Comparison of ENCODE assay signal across 1 cellular context in the genomic region with DNA sequence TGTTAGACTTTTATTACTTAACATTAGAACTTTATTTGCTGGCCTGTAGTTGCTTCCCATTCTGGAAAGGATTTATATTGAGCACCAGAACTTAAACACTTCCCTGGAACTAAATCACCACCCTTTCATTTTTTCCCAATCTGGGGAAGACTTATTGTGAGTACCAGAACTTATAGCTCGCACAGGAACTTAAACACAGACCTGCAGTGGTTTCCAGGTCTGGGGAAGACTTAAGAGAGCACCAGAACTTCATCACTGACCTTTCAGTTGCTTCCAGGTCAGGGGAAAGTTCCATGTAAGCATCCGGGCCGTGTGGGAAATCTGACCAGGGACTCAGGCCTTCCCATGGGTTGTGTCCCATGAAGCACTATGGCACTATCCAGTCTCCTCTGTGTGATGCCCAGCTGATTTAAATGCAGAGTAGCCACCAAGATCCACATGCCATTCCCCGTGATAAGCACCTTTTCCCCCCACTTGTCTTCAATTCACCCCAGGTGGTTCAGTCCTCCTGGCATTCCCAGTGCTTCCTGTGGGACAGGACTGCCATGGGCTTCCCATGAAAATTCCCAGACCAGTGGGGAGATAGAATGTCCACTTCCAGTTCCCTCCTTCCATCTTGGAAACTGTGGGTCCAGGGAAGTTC.
TF ChIP-seq lines count a peak whose summit lies in the region.

No MANE protein-coding gene starts in this region.

TF ChIP-seq in K562, 482 proteins besides CTCF, POLR2A, EP300 and RAD21 (continued from another document and continues in another):
- TF ChIP-seq, protein P1, sequence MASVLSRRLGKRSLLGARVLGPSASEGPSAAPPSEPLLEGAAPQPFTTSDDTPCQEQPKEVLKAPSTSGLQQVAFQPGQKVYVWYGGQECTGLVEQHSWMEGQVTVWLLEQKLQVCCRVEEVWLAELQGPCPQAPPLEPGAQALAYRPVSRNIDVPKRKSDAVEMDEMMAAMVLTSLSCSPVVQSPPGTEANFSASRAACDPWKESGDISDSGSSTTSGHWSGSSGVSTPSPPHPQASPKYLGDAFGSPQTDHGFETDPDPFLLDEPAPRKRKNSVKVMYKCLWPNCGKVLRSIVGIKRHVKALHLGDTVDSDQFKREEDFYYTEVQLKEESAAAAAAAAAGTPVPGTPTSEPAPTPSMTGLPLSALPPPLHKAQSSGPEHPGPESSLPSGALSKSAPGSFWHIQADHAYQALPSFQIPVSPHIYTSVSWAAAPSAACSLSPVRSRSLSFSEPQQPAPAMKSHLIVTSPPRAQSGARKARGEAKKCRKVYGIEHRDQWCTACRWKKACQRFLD (CRISPR knock-in tag; IDR thresholded peaks at IDR 0.05) = no peak
- TF ChIP-seq NFRKB (IDR thresholded peaks at IDR 0.05; ENCODE audit: low read depth) (no peak), NFATC3 (IDR thresholded peaks at IDR 0.05) (no peak), FIP1L1 (IDR thresholded peaks at IDR 0.05; ENCODE audit: low read depth, low read length, poor library complexity, severe bottlenecking) (no peak), RBM25 (IDR thresholded peaks at IDR 0.05; ENCODE audit: low read depth, low read length, severe bottlenecking) (no peak), FOXP1 (CRISPR knock-in tag; IDR thresholded peaks at IDR 0.05) (no peak), NELFE (IDR thresholded peaks at IDR 0.05; ENCODE audit: insufficient read depth, insufficient read length) (no peak), SMAD3 (CRISPR knock-in tag; conservative IDR thresholded peaks at IDR 0.05) (no peak), ZNF780A (CRISPR knock-in tag; IDR thresholded peaks at IDR 0.05) (no peak), JUN (IDR thresholded peaks at IDR 0.05; ENCODE audit: borderline replicate concordance, low read depth, low read length) (no peak), JUN (CRISPR knock-in tag; IDR thresholded peaks at IDR 0.05; ENCODE audit: borderline replicate concordance) (no peak), HDAC2 (IDR thresholded peaks at IDR 0.05) (no peak), SRSF9 (IDR thresholded peaks at IDR 0.05; ENCODE audit: borderline replicate concordance, low read depth, low read length) (no peak), ESRRA (IDR thresholded peaks at IDR 0.05; ENCODE audit: borderline replicate concordance, low read depth) (no peak), ZNF644 (tag; IDR thresholded peaks at IDR 0.05; ENCODE audit: low read depth) (no peak), ZC3H8 (IDR thresholded peaks at IDR 0.05) (no peak), ATF7 (IDR thresholded peaks at IDR 0.05) (0 out of 2 replicates have a peak, but pooled peaks have one; percentile 29), SIN3A (IDR thresholded peaks at IDR 0.05; ENCODE audit: borderline replicate concordance in 2 of 2, control insufficient read depth in 1 of 2, low read depth in 2 of 2, low read length in 2 of 2) (no peak), SMAD4 (CRISPR knock-in tag; conservative IDR thresholded peaks at IDR 0.05) (no peak), SRSF3 (IDR thresholded peaks at IDR 0.05; ENCODE audit: insufficient read depth, low read length) (no peak), PHF20 (IDR thresholded peaks at IDR 0.05; ENCODE audit: partially characterized antibody) (no peak), SP2 (IDR thresholded peaks at IDR 0.05; ENCODE audit: extremely low read depth, low read depth, low read length, poor library complexity, severe bottlenecking) (no peak), FOS (IDR thresholded peaks at IDR 0.05; ENCODE audit: extremely low read depth, insufficient read length) (no peak), ZNF436 (CRISPR knock-in tag; IDR thresholded peaks at IDR 0.05) (no peak), BHLHE40 (IDR thresholded peaks at IDR 0.05; ENCODE audit: low read length) (no peak), SETDB1 (IDR thresholded peaks at IDR 0.05; ENCODE audit: low read length) (no peak), ILF3 (IDR thresholded peaks at IDR 0.05; ENCODE audit: borderline replicate concordance) (no peak), TBP (optimal IDR thresholded peaks at IDR 0.05; ENCODE audit: low read depth, low read length) (no peak), DDX20 (tag; IDR thresholded peaks at IDR 0.05; ENCODE audit: low read depth) (no peak), LCOR (CRISPR knock-in tag; IDR thresholded peaks at IDR 0.05) (no peak), SP1 (CRISPR knock-in tag; IDR thresholded peaks at IDR 0.05) (no peak), ZEB2 (IDR thresholded peaks at IDR 0.05) (no peak), NBN (IDR thresholded peaks at IDR 0.05; ENCODE audit: low read depth) (no peak), KLF6 (CRISPR knock-in tag; IDR thresholded peaks at IDR 0.05; ENCODE audit: borderline replicate concordance) (no peak), SREBF2 (CRISPR knock-in tag; IDR thresholded peaks at IDR 0.05) (no peak)
- TF ChIP-seq, protein P2, sequence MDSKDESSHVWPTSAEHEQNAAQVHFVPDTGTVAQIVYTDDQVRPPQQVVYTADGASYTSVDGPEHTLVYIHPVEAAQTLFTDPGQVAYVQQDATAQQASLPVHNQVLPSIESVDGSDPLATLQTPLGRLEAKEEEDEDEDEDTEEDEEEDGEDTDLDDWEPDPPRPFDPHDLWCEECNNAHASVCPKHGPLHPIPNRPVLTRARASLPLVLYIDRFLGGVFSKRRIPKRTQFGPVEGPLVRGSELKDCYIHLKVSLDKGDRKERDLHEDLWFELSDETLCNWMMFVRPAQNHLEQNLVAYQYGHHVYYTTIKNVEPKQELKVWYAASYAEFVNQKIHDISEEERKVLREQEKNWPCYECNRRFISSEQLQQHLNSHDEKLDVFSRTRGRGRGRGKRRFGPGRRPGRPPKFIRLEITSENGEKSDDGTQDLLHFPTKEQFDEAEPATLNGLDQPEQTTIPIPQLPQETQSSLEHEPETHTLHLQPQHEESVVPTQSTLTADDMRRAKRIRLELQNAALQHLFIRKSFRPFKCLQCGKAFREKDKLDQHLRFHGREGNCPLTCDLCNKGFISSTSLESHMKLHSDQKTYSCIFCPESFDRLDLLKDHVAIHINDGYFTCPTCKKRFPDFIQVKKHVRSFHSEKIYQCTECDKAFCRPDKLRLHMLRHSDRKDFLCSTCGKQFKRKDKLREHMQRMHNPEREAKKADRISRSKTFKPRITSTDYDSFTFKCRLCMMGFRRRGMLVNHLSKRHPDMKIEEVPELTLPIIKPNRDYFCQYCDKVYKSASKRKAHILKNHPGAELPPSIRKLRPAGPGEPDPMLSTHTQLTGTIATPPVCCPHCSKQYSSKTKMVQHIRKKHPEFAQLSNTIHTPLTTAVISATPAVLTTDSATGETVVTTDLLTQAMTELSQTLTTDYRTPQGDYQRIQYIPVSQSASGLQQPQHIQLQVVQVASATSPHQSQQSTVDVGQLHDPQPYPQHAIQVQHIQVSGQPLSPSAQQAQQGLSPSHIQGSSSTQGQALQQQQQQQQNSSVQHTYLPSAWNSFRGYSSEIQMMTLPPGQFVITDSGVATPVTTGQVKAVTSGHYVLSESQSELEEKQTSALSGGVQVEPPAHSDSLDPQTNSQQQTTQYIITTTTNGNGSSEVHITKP (IDR thresholded peaks at IDR 0.05; ENCODE audit: partially characterized antibody) = peak; percentile 95
- TF ChIP-seq, protein P3, sequence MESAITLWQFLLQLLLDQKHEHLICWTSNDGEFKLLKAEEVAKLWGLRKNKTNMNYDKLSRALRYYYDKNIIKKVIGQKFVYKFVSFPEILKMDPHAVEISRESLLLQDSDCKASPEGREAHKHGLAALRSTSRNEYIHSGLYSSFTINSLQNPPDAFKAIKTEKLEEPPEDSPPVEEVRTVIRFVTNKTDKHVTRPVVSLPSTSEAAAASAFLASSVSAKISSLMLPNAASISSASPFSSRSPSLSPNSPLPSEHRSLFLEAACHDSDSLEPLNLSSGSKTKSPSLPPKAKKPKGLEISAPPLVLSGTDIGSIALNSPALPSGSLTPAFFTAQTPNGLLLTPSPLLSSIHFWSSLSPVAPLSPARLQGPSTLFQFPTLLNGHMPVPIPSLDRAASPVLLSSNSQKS (CRISPR knock-in tag; IDR thresholded peaks at IDR 0.05) = no peak
- TF ChIP-seq, protein P4, sequence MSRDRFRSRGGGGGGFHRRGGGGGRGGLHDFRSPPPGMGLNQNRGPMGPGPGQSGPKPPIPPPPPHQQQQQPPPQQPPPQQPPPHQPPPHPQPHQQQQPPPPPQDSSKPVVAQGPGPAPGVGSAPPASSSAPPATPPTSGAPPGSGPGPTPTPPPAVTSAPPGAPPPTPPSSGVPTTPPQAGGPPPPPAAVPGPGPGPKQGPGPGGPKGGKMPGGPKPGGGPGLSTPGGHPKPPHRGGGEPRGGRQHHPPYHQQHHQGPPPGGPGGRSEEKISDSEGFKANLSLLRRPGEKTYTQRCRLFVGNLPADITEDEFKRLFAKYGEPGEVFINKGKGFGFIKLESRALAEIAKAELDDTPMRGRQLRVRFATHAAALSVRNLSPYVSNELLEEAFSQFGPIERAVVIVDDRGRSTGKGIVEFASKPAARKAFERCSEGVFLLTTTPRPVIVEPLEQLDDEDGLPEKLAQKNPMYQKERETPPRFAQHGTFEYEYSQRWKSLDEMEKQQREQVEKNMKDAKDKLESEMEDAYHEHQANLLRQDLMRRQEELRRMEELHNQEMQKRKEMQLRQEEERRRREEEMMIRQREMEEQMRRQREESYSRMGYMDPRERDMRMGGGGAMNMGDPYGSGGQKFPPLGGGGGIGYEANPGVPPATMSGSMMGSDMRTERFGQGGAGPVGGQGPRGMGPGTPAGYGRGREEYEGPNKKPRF (IDR thresholded peaks at IDR 0.05; ENCODE audit: low read depth, low read length) = no peak
- TF ChIP-seq, protein P5, sequence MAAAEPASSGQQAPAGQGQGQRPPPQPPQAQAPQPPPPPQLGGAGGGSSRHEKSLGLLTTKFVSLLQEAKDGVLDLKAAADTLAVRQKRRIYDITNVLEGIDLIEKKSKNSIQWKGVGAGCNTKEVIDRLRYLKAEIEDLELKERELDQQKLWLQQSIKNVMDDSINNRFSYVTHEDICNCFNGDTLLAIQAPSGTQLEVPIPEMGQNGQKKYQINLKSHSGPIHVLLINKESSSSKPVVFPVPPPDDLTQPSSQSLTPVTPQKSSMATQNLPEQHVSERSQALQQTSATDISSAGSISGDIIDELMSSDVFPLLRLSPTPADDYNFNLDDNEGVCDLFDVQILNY (CRISPR knock-in tag; IDR thresholded peaks at IDR 0.05) = no peak
- TF ChIP-seq, protein P6, sequence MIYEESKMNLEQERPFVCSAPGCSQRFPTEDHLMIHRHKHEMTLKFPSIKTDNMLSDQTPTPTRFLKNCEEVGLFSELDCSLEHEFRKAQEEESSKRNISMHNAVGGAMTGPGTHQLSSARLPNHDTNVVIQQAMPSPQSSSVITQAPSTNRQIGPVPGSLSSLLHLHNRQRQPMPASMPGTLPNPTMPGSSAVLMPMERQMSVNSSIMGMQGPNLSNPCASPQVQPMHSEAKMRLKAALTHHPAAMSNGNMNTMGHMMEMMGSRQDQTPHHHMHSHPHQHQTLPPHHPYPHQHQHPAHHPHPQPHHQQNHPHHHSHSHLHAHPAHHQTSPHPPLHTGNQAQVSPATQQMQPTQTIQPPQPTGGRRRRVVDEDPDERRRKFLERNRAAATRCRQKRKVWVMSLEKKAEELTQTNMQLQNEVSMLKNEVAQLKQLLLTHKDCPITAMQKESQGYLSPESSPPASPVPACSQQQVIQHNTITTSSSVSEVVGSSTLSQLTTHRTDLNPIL (CRISPR knock-in tag; IDR thresholded peaks at IDR 0.05) = no peak
- TF ChIP-seq, protein P7, sequence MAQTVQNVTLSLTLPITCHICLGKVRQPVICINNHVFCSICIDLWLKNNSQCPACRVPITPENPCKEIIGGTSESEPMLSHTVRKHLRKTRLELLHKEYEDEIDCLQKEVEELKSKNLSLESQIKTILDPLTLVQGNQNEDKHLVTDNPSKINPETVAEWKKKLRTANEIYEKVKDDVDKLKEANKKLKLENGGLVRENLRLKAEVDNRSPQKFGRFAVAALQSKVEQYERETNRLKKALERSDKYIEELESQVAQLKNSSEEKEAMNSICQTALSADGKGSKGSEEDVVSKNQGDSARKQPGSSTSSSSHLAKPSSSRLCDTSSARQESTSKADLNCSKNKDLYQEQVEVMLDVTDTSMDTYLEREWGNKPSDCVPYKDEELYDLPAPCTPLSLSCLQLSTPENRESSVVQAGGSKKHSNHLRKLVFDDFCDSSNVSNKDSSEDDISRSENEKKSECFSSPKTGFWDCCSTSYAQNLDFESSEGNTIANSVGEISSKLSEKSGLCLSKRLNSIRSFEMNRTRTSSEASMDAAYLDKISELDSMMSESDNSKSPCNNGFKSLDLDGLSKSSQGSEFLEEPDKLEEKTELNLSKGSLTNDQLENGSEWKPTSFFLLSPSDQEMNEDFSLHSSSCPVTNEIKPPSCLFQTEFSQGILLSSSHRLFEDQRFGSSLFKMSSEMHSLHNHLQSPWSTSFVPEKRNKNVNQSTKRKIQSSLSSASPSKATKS (CRISPR knock-in tag; IDR thresholded peaks at IDR 0.05) = no peak
- TF ChIP-seq, protein P8, sequence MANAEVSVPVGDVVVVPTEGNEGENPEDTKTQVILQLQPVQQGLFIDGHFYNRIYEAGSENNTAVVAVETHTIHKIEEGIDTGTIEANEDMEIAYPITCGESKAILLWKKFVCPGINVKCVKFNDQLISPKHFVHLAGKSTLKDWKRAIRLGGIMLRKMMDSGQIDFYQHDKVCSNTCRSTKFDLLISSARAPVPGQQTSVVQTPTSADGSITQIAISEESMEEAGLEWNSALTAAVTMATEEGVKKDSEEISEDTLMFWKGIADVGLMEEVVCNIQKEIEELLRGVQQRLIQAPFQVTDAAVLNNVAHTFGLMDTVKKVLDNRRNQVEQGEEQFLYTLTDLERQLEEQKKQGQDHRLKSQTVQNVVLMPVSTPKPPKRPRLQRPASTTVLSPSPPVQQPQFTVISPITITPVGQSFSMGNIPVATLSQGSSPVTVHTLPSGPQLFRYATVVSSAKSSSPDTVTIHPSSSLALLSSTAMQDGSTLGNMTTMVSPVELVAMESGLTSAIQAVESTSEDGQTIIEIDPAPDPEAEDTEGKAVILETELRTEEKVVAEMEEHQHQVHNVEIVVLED (CRISPR knock-in tag; IDR thresholded peaks at IDR 0.05) = no peak
- TF ChIP-seq, protein P9, sequence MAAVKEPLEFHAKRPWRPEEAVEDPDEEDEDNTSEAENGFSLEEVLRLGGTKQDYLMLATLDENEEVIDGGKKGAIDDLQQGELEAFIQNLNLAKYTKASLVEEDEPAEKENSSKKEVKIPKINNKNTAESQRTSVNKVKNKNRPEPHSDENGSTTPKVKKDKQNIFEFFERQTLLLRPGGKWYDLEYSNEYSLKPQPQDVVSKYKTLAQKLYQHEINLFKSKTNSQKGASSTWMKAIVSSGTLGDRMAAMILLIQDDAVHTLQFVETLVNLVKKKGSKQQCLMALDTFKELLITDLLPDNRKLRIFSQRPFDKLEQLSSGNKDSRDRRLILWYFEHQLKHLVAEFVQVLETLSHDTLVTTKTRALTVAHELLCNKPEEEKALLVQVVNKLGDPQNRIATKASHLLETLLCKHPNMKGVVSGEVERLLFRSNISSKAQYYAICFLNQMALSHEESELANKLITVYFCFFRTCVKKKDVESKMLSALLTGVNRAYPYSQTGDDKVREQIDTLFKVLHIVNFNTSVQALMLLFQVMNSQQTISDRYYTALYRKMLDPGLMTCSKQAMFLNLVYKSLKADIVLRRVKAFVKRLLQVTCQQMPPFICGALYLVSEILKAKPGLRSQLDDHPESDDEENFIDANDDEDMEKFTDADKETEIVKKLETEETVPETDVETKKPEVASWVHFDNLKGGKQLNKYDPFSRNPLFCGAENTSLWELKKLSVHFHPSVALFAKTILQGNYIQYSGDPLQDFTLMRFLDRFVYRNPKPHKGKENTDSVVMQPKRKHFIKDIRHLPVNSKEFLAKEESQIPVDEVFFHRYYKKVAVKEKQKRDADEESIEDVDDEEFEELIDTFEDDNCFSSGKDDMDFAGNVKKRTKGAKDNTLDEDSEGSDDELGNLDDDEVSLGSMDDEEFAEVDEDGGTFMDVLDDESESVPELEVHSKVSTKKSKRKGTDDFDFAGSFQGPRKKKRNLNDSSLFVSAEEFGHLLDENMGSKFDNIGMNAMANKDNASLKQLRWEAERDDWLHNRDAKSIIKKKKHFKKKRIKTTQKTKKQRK (IDR thresholded peaks at IDR 0.05; ENCODE audit: borderline replicate concordance, low read depth, low read length) = no peak
